Comparison of ENCODE assay signal across 15 cellular contexts in the genomic region with DNA sequence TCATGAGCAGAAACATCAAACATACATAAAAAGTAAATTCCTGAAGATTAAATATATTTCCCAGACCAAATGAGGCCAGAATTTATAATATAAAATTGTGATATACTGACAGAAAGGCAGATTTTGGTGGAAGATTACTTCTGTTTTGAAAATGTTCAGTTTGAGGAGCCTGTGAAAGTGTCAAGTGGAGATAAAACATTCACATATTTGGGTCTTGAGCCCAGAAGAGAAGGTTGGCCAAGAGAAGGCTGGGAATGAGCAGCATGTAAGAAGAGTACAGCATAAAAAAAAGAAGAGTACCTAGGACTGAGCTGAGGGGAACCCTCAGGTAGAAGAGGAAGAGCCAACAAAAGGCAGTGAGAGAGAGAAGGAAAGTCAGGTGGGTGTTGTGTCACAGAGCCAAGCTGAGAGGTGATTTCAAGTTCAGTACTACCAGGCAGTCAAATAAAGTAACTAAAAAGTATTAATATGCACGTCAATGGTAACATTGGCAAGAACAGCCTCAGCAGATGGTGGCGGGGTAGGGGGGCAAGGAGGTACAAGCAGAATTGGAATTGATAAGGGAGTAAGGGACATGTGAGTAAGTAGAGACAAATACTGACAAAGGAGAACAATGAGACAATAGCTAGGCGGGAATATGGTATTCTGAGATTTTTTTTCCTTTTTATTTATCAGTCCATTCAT.
DNase-seq lines count a peak whose midpoint lies in the region; ATAC-seq and TF ChIP-seq lines count a peak whose summit lies in the region.
"Had no signal": no experiment of that assay in that cellular context is flagged by ENCODE, and none has a peak within 500 bp of the region (broad histone marks: within the 10 kb centered on the region; RNA-seq: fewer than 3 reads in every experiment).

No MANE protein-coding gene starts in this region.

- H3K27ac Mint-ChIP-seq in activated T-helper 17 cell treated with anti-CD3 and anti-CD28 coated beads, Interleukin-2, amount 50 U/mL, for 72 hours: peak overlapping the region; percentile 15
- H3K27ac Mint-ChIP-seq in endothelial cell (ENCODE audit: unreplicated experiment): no peak overlapping the region
- H3K27ac Mint-ChIP-seq in WTC11: no peak overlapping the region
- H3K27ac Mint-ChIP-seq: HFFc6 had no signal

- no peak for ATAC-seq in activated T-helper 17 cell treated with anti-CD3 and anti-CD28 coated beads, Interleukin-2, amount 50 U/mL, for 72 hours (replicated peaks)
- ATAC-seq in WTC11 (no peak), mucosa of descending colon (no peak)

- POLR2A ChIA-PET in WTC11 (lab: Charles Lee): interaction anchor here (0.6 kb wide), 1 partner anchor 248 kb away, joined by 4 read pairs; no protein-coding TSS in a partner anchor

- intact Hi-C loops in mucosa of descending colon (cut with DNase I, micrococcal nuclease): no loop called here

- CTCF ChIA-PET in WTC11 (lab: Charles Lee): no interaction called here

- H3K9ac ChIP-seq in muscle layer of colon (ENCODE audit: low read length): no peak overlapping the region

- H3K4me3 Mint-ChIP-seq in activated T-helper 17 cell treated with anti-CD3 and anti-CD28 coated beads, Interleukin-2, amount 50 U/mL, for 72 hours: no peak overlapping the region
- peak overlapping the region; percentile 56 for H3K4me3 Mint-ChIP-seq in endothelial cell (ENCODE audit: unreplicated experiment)
- no peak overlapping the region for H3K4me3 Mint-ChIP-seq in WTC11
- H3K4me3 Mint-ChIP-seq: CD4-positive, alpha-beta memory T cell; HFFc6 had no signal

- H3K27ac ChIP-seq in muscle layer of colon (ENCODE audit: low read depth, low read length): peak overlapping the region; percentile 76

- TF ChIP-seq CTCF in endothelial cell (IDR thresholded peaks at IDR 0.05; ENCODE audit: unreplicated experiment) (no peak), WTC11 (IDR thresholded peaks at IDR 0.05) (no peak), mucosa of descending colon (IDR thresholded peaks at IDR 0.05) (no peak)

- H3K4me1 ChIP-seq in muscle layer of colon (ENCODE audit: insufficient read depth, low read length): peaks cover 19% of the 10 kb centered on the region
- H3K4me1 ChIP-seq in mucosa of descending colon (ENCODE audit: low read depth): no peaks in the 10 kb centered on the region
- H3K4me1 ChIP-seq: HAP-1 had no signal

- H3K27me3 ChIP-seq in muscle layer of colon (ENCODE audit: control insufficient read depth in 1 of 2, insufficient read depth in 2 of 2, low read length in 2 of 2): no peaks in the 10 kb centered on the region

- H3K4me1 Mint-ChIP-seq in activated T-helper 17 cell treated with anti-CD3 and anti-CD28 coated beads, Interleukin-2, amount 50 U/mL, for 72 hours: no peaks in the 10 kb centered on the region
- H3K4me1 Mint-ChIP-seq in endothelial cell (ENCODE audit: unreplicated experiment) (no peaks in the 10 kb centered on the region), WTC11 (no peaks in the 10 kb centered on the region)

- H3K36me3 ChIP-seq in muscle layer of colon (ENCODE audit: insufficient read depth, low read length) (peaks cover 8% of the 10 kb centered on the region), mucosa of descending colon (ENCODE audit: low read depth) (no peaks in the 10 kb centered on the region)
- H3K36me3 ChIP-seq: HAP-1 had no signal

- DNase-seq in G401 (ENCODE audit: low spot score) (peak; percentile 69), endothelial cell (ENCODE audit: low spot score) (no peak), WTC11 (ENCODE audit: low spot score) (no peak), mucosa of descending colon (no peak)
- DNase-seq in activated CD4-positive, alpha-beta T cell treated with anti-CD3 and anti-CD28 coated beads for 1 hour: no peak
- DNase-seq: Calu3; CD4-positive, alpha-beta memory T cell; COR-L47; DMS53; DMS79 treated with DMSO at 0.1 percent for 48 hours; GOT3; HFFc6 had no signal

- in situ Hi-C loops in G401 (cut with HindIII; ENCODE audit: low sequenced_read_pairs): no loop called here

- H3K9me3 ChIP-seq in muscle layer of colon (ENCODE audit: low read length) (no peaks in the 10 kb centered on the region), mucosa of descending colon (peaks cover 18% of the 10 kb centered on the region)

- no peaks in the 10 kb centered on the region for H3K27me3 Mint-ChIP-seq in activated T-helper 17 cell treated with anti-CD3 and anti-CD28 coated beads, Interleukin-2, amount 50 U/mL, for 72 hours
- peaks cover 2% of the 10 kb centered on the region for H3K27me3 Mint-ChIP-seq in endothelial cell (ENCODE audit: unreplicated experiment)
- H3K27me3 Mint-ChIP-seq in WTC11 (ENCODE audit: low read depth): no peaks in the 10 kb centered on the region; the same call in none of the 2 replicates
- H3K27me3 Mint-ChIP-seq: CD4-positive, alpha-beta memory T cell had no signal

- H3K9me3 Mint-ChIP-seq in activated T-helper 17 cell treated with anti-CD3 and anti-CD28 coated beads, Interleukin-2, amount 50 U/mL, for 72 hours: peaks cover 12% of the 10 kb centered on the region
- H3K9me3 Mint-ChIP-seq in endothelial cell (ENCODE audit: unreplicated experiment) (peaks cover 22% of the 10 kb centered on the region), WTC11 (peaks cover 41% of the 10 kb centered on the region)

- peaks cover 58% of the 10 kb centered on the region for H3K36me3 Mint-ChIP-seq in activated T-helper 17 cell treated with anti-CD3 and anti-CD28 coated beads, Interleukin-2, amount 50 U/mL, for 72 hours (ENCODE audit: low read depth)
- peaks cover 47% of the 10 kb centered on the region for H3K36me3 Mint-ChIP-seq in endothelial cell (ENCODE audit: low read depth, unreplicated experiment)
- H3K36me3 Mint-ChIP-seq in WTC11: peaks cover 41% of the 10 kb centered on the region

- H3K4me3 ChIP-seq in muscle layer of colon (ENCODE audit: low read depth in 1 of 2, low read length in 2 of 2): no peak overlapping the region
- no peak overlapping the region for H3K4me3 ChIP-seq in mucosa of descending colon
- H3K4me3 ChIP-seq: HAP-1 had no signal

TF ChIP-seq in WTC11, 78 proteins besides CTCF, POLR2A, EP300 and RAD21 (continues in another document):
- TF ChIP-seq ZNF121 (CRISPR knock-in tag; IDR thresholded peaks at IDR 0.05) (no peak), TCF7 (CRISPR knock-in tag; IDR thresholded peaks at IDR 0.05; ENCODE audit: low read depth) (no peak), ZNF232 (CRISPR knock-in tag; IDR thresholded peaks at IDR 0.05) (no peak), NFE2L1 (CRISPR knock-in tag; IDR thresholded peaks at IDR 0.05) (no peak), HMGA2 (CRISPR knock-in tag; IDR thresholded peaks at IDR 0.05) (no peak), TEAD4 (CRISPR knock-in tag; IDR thresholded peaks at IDR 0.05) (no peak), ZNF317 (CRISPR knock-in tag; IDR thresholded peaks at IDR 0.05; ENCODE audit: borderline replicate concordance, low read depth) (no peak), NFYB (CRISPR knock-in tag; conservative IDR thresholded peaks at IDR 0.05; ENCODE audit: low read depth) (no peak), NR2C2 (CRISPR knock-in tag; IDR thresholded peaks at IDR 0.05) (no peak), SOX15 (CRISPR knock-in tag; IDR thresholded peaks at IDR 0.05) (no peak), GRHL2 (CRISPR knock-in tag; IDR thresholded peaks at IDR 0.05; ENCODE audit: insufficient replicate concordance, severe bottlenecking) (no peak), MYBL2 (CRISPR knock-in tag; IDR thresholded peaks at IDR 0.05) (no peak), ZNF138 (CRISPR knock-in tag; conservative IDR thresholded peaks at IDR 0.05) (no peak)
- TF ChIP-seq, protein P1, sequence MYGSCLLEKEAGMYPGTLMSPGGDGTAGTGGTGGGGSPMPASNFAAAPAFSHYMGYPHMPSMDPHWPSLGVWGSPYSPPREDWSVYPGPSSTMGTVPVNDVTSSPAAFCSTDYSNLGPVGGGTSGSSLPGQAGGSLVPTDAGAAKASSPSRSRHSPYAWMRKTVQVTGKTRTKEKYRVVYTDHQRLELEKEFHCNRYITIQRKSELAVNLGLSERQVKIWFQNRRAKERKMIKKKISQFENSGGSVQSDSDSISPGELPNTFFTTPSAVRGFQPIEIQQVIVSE (CRISPR knock-in tag; IDR thresholded peaks at IDR 0.05; ENCODE audit: borderline replicate concordance): no peak
- TF ChIP-seq, protein P2, sequence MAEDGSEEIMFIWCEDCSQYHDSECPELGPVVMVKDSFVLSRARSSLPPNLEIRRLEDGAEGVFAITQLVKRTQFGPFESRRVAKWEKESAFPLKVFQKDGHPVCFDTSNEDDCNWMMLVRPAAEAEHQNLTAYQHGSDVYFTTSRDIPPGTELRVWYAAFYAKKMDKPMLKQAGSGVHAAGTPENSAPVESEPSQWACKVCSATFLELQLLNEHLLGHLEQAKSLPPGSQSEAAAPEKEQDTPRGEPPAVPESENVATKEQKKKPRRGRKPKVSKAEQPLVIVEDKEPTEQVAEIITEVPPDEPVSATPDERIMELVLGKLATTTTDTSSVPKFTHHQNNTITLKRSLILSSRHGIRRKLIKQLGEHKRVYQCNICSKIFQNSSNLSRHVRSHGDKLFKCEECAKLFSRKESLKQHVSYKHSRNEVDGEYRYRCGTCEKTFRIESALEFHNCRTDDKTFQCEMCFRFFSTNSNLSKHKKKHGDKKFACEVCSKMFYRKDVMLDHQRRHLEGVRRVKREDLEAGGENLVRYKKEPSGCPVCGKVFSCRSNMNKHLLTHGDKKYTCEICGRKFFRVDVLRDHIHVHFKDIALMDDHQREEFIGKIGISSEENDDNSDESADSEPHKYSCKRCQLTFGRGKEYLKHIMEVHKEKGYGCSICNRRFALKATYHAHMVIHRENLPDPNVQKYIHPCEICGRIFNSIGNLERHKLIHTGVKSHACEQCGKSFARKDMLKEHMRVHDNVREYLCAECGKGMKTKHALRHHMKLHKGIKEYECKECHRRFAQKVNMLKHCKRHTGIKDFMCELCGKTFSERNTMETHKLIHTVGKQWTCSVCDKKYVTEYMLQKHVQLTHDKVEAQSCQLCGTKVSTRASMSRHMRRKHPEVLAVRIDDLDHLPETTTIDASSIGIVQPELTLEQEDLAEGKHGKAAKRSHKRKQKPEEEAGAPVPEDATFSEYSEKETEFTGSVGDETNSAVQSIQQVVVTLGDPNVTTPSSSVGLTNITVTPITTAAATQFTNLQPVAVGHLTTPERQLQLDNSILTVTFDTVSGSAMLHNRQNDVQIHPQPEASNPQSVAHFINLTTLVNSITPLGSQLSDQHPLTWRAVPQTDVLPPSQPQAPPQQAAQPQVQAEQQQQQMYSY (CRISPR knock-in tag; IDR thresholded peaks at IDR 0.05): no peak
- TF ChIP-seq, protein P3, sequence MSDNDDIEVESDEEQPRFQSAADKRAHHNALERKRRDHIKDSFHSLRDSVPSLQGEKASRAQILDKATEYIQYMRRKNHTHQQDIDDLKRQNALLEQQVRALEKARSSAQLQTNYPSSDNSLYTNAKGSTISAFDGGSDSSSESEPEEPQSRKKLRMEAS (CRISPR knock-in tag; IDR thresholded peaks at IDR 0.05): no peak
